In the genomic region with DNA sequence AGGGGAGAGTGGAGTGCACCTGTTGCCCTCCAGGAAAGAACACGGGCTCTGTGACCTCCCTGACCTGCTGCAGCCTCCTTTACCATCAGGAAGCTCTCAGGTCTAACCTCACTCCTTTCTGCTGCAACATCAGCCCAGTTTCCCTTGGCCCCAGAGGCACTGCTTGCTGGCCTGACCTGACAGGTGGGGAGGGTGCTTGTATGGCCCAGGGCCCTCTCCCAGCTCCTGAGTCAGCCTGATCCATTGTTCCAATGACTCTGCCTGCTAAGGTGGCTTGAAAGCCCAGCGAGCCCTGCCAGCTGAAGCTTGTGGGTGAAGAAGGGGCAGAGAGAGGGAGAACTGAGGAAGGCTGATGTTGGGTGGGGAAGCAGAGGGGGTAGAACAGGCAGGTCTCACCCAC, we compare ENCODE assay signal across 18 cellular contexts. TPM values are rescaled to one million over a fixed set of nuclear protein-coding genes. Genes with fewer than 3 reads are reported as not detected.
DNase-seq lines count a peak whose midpoint lies in the region; ATAC-seq, FAIRE-seq and TF ChIP-seq lines count a peak whose summit lies in the region.
"Had no signal": no experiment of that assay in that cellular context is flagged by ENCODE, and none has a peak within 500 bp of the region (broad histone marks: within the 10 kb centered on the region; RNA-seq: fewer than 3 reads in every experiment).

No MANE protein-coding gene starts in this region.

- H2BK20ac ChIP-seq in H1 (ENCODE audit: low read length) = no peak overlapping the region

- H3K27me3 ChIP-seq in PC-3 (ENCODE audit: low read length) (no peaks in the 10 kb centered on the region), H1 (replicated peaks in 1 of 4; ENCODE audit: control insufficient read depth in 3 of 4, extremely low read depth in 1 of 4, insufficient read depth in 3 of 4, low read length in 3 of 4) (no peaks in the 10 kb centered on the region)
- H3K27me3 ChIP-seq: SJCRH30 had no signal

- H3K9me3 Mint-ChIP-seq in type B pancreatic cell = no peaks in the 10 kb centered on the region
- H3K9me3 Mint-ChIP-seq: CD8-positive, alpha-beta memory T cell had no signal

- H3K56ac ChIP-seq in H1 (replicated peaks; ENCODE audit: insufficient read length, low read depth, low read length) = no peak overlapping the region

- no peak overlapping the region for H3K4ac ChIP-seq in H1 (replicated peaks; ENCODE audit: insufficient read length, low read depth, low read length)

- H3K79me2 ChIP-seq in PC-3 (ENCODE audit: low read length) (no peaks in the 10 kb centered on the region), H1 (ENCODE audit: control insufficient read depth in 1 of 2, insufficient read depth in 2 of 2, low read length in 2 of 2) (no peaks in the 10 kb centered on the region)

- H3F3A ChIP-seq in PC-3 (ENCODE audit: low read length, unreplicated experiment) = no peaks in the 10 kb centered on the region

- H3K23ac ChIP-seq in H1 (ENCODE audit: insufficient read length) = no peak overlapping the region

- H3K14ac ChIP-seq in H1 (ENCODE audit: insufficient read length) = no peak overlapping the region

- intact Hi-C loops in PC-3 (cut with micrococcal nuclease) = no loop called here

- H3K4me2 ChIP-seq in PC-3 (ENCODE audit: low read length) (no peak overlapping the region), H1 (ENCODE audit: insufficient read depth in 1 of 2, low read depth in 2 of 2, low read length in 2 of 2) (no peak overlapping the region)

- no peak overlapping the region for H4K5ac ChIP-seq in H1 (ENCODE audit: insufficient read length, low read depth, low read length)

- FAIRE-seq in H1 (lab: Jason Lieb, UNC) = no peak
- FAIRE-seq: K562 had no signal

- no peak for TF ChIP-seq EP300 in H1 (IDR thresholded peaks at IDR 0.05; ENCODE audit: borderline replicate concordance in 1 of 2, low read depth in 2 of 2, low read length in 2 of 2)

- no peak for TF ChIP-seq POLR2A in H1 (IDR thresholded peaks at IDR 0.05; ENCODE audit: control extremely low read depth in 1 of 2, low read depth in 2 of 2, low read length in 2 of 2)

- H2BK120ac ChIP-seq in H1 (replicated peaks; ENCODE audit: low read depth, low read length) = no peak overlapping the region

- H3K36me3 Mint-ChIP-seq in type B pancreatic cell = no peaks in the 10 kb centered on the region
- H3K36me3 Mint-ChIP-seq: CD8-positive, alpha-beta memory T cell had no signal

- 0 out of 2 replicates have a peak overlapping the region, but pooled peaks have one; percentile 65 for H4K8ac ChIP-seq in H1 (ENCODE audit: extremely low read depth, insufficient read depth, low read length)

- ATAC-seq in PC-3 (no peak), HG03139 (IDR thresholded peaks at IDR 0.05; ENCODE audit: unreplicated experiment) (no peak)
- ATAC-seq: K562 had no signal

- no peak overlapping the region for H3K4me3 ChIP-seq in PC-3 (ENCODE audit: low read length)
- H3K4me3 ChIP-seq in H1 (ENCODE audit: extremely low read depth in 1 of 4, insufficient read depth in 2 of 4, low read depth in 3 of 4, low read length in 4 of 4) = no peak overlapping the region
- H3K4me3 ChIP-seq: HAP-1, K562, SJCRH30 had no signal

- H3K9me3 ChIP-seq in PC-3 (ENCODE audit: low read length) (no peaks in the 10 kb centered on the region), H1 (ENCODE audit: insufficient read depth in 2 of 2, low read depth in 1 of 2, low read length in 1 of 2) (no peaks in the 10 kb centered on the region)
- H3K9me3 ChIP-seq: HAP-1, SJCRH30 had no signal

- H3K9ac ChIP-seq in PC-3 (ENCODE audit: low read length) (no peak overlapping the region), H1 (replicated peaks in 1 of 4; ENCODE audit: extremely low read depth in 1 of 4, low read depth in 3 of 4, low read length in 3 of 4) (no peak overlapping the region)

- H3K23me2 ChIP-seq in H1 (ENCODE audit: low read depth, low read length) = no peaks in the 10 kb centered on the region

- H3K4me1 ChIP-seq in PC-3 (ENCODE audit: insufficient read depth, low read length) = peaks cover 22% of the 10 kb centered on the region
- H3K4me1 ChIP-seq in H1 (replicated peaks in 1 of 4; ENCODE audit: control insufficient read depth in 3 of 4, insufficient read depth in 4 of 4, low read length in 3 of 4) = peaks cover 0 to 2% (median 0%) of the 10 kb centered on the region in 4 experiments; a peak in 1 of 7 replicates
- H3K4me1 ChIP-seq: HAP-1, SJCRH30 had no signal

- H2AFZ ChIP-seq in PC-3 (ENCODE audit: low read length) = no peak overlapping the region
- H2AFZ ChIP-seq in H1 (ENCODE audit: low read length) = no peak overlapping the region

- 87% methylated on average over 2 of the region's 2 CpGs; no CpG with 5 or more reads in 1 of the 2 experiments for WGBS in H1 (ENCODE audit: extremely low coverage in 1 of 2, insufficient coverage in 1 of 2, insufficient read length in 1 of 2, insufficient replicate concordance in 2 of 2, low coverage in 1 of 2, low lambda C conversion rate in 2 of 2, missing lambda C conversion rate in 1 of 2), 2 experiments

- CTCF ChIA-PET in PC-3 (lab: Charles Lee) = no interaction called here
- CTCF ChIA-PET in H1 (lab: Charles Lee; ENCODE audit: partially characterized antibody) = interaction anchor here (0.7 to 1.9 kb wide), 9 partner anchors 9 to 280 kb away, joined by 3 to 7 read pairs (median 3); no protein-coding TSS in a partner anchor

- H3K4me1 Mint-ChIP-seq in type B pancreatic cell (ENCODE audit: unreplicated experiment) = peaks cover 9% of the 10 kb centered on the region

- POLR2A ChIA-PET in PC-3 (lab: Charles Lee; ENCODE audit: unreplicated experiment) = no interaction called here
- POLR2A ChIA-PET in H1 (lab: Charles Lee; ENCODE audit: partially characterized antibody) = no interaction called here

- peak overlapping the region; percentile 22 for H3K27ac Mint-ChIP-seq in type B pancreatic cell
- H3K27ac Mint-ChIP-seq: CD8-positive, alpha-beta memory T cell had no signal

- DNase-seq in PC-3 (peak; percentile 51), H1 (ENCODE audit: low read depth in 1 of 2, low spot score in 2 of 2) (no peak), islet precursor cell (peak; percentile 74), type B pancreatic cell (ENCODE audit: extremely low spot score, unreplicated experiment) (no peak), NCI-H187 treated with DMSO at 0.1 percent for 48 hours (lab: John Stamatoyannopoulos, UW) (no peak)
- no peak for DNase-seq in activated CD4-positive, alpha-beta T cell treated with anti-CD3 and anti-CD28 coated beads, Interleukin-2, amount 50 U/mL, for 48 hours
- DNase-seq: ACHN, C1 segment of cervical spinal cord, DMS79, NCI-H1105, NCI-H2081 treated with DMSO at 0.1 percent for 48 hours, NCI-H510A, NCI-H774, SJCRH30 had no signal

- no peak overlapping the region for H4K91ac ChIP-seq in H1 (replicated peaks; ENCODE audit: insufficient read length, low read length)

- no peak overlapping the region for H2AK5ac ChIP-seq in H1 (ENCODE audit: low read depth, low read length)

- BruUV-seq in PC-3 (replicated peaks; lab: Mats Ljungman, UMichigan) = no TSS peak

- H3K18ac ChIP-seq in H1 (ENCODE audit: extremely low read depth, low read length) = no peak overlapping the region

- no peak for TF ChIP-seq RAD21 in H1 (IDR thresholded peaks at IDR 0.05 in 1 of 2, conservative IDR thresholded peaks at IDR 0.05 in 1 of 2; ENCODE audit: low read depth in 2 of 2, low read length in 2 of 2)

- peaks cover 9% of the 10 kb centered on the region for H3K27me3 Mint-ChIP-seq in type B pancreatic cell

- H3K36me3 ChIP-seq in PC-3 (ENCODE audit: low read depth, low read length) = no peaks in the 10 kb centered on the region
- no peaks in the 10 kb centered on the region for H3K36me3 ChIP-seq in H1 (ENCODE audit: control insufficient read depth in 2 of 4, insufficient read depth in 4 of 4, low read length in 3 of 4)
- H3K36me3 ChIP-seq: HAP-1, SJCRH30 had no signal

- no peak overlapping the region for H2BK5ac ChIP-seq in H1 (ENCODE audit: low read depth, low read length)

- no peak overlapping the region for H3K4me3 Mint-ChIP-seq in type B pancreatic cell
- H3K4me3 Mint-ChIP-seq: CD8-positive, alpha-beta memory T cell had no signal

- no peaks in the 10 kb centered on the region for H4K20me1 ChIP-seq in PC-3 (ENCODE audit: low read length)
- no peaks in the 10 kb centered on the region for H4K20me1 ChIP-seq in H1 (replicated peaks in 1 of 2; ENCODE audit: control insufficient read depth in 1 of 2, insufficient read depth in 2 of 2, low read length in 2 of 2)

- no peak overlapping the region for H3K27ac ChIP-seq in PC-3 (ENCODE audit: low read length)
- H3K27ac ChIP-seq in H1 (ENCODE audit: low read depth, low read length) = no peak overlapping the region
- H3K27ac ChIP-seq: SJCRH30 had no signal

- H2BK12ac ChIP-seq in H1 (ENCODE audit: low read depth, low read length) = no peak overlapping the region

- no peaks in the 10 kb centered on the region for H3K79me1 ChIP-seq in H1 (ENCODE audit: low read depth, low read length)

- no peak overlapping the region for H2BK15ac ChIP-seq in H1 (ENCODE audit: low read length)

- TF ChIP-seq CTCF in PC-3 (conservative IDR thresholded peaks at IDR 0.05; ENCODE audit: low read depth, low read length) (no peak), H1 (IDR thresholded peaks at IDR 0.05; ENCODE audit: control extremely low read depth in 1 of 3, insufficient read depth in 1 of 3, low read depth in 1 of 3, low read length in 3 of 3) (no peak), type B pancreatic cell (conservative IDR thresholded peaks at IDR 0.05) (no peak)

- H3K9me2 ChIP-seq in PC-3 (replicated peaks; ENCODE audit: low read length) = no peaks in the 10 kb centered on the region

RNA-seq across cellular contexts. Expression of a gene that starts 13.2 kb away (rescaled TPM):
- total RNA-seq in PC-3 (2014; rRNA removed) = 0.12 and 0.15 TPM in 2 replicates
- total RNA-seq in H1 (2021; fragmentation: NEBNext Ultra II Directional; extraction: Animal tissue kit (Norgen Biotek cat#: 25700)) = not detected in 2 replicates
- not detected in 2 replicates for polyA plus RNA-seq in H1 (2011; rRNA removed)
- polyA plus RNA-seq in H1 (2011; cell fraction: cytosol; rRNA removed) = not detected
- polyA plus RNA-seq in H1 (2011; cell fraction: nucleus; rRNA removed) = not detected
- not detected in 4 replicates for polyA plus RNA-seq in H1 (2012, experiment 1 of 2)
- polyA plus RNA-seq in H1 (2012, experiment 2 of 2) = not detected
- not detected for polyA plus RNA-seq in H1 (2013, experiment 1 of 2)
- not detected for polyA plus RNA-seq in H1 (2013, experiment 2 of 2)
- polyA minus RNA-seq in H1 (2011; rRNA and poly(A)+ RNA removed) = not detected in 2 replicates
- not detected for polyA minus RNA-seq in H1 (2011; cell fraction: cytosol; rRNA and poly(A)+ RNA removed)
- polyA minus RNA-seq in H1 (2011; cell fraction: nucleus; rRNA and poly(A)+ RNA removed) = not detected
- total RNA-seq in type B pancreatic cell (ENCODE audit: low replicate concordance) = 14.7 and 29.1 TPM in 2 replicates
- total RNA-seq: CD8-positive, alpha-beta memory T cell; K562; SJCRH30 had no signal
- polyA plus RNA-seq: CD8-positive, alpha-beta memory T cell; K562 had no signal

RNA-seq across cellular contexts. Expression of a gene that starts 27.9 kb away (rescaled TPM):
- total RNA-seq in PC-3 (2014; rRNA removed) = 0.46 TPM in 1 of 2 replicates, not detected in the other
- total RNA-seq in H1 (2021; fragmentation: NEBNext Ultra II Directional; extraction: Animal tissue kit (Norgen Biotek cat#: 25700)) = not detected in 2 replicates
- polyA plus RNA-seq in H1 (2011; rRNA removed) = not detected in 2 replicates
- not detected for polyA plus RNA-seq in H1 (2011; cell fraction: cytosol; rRNA removed)
- not detected for polyA plus RNA-seq in H1 (2011; cell fraction: nucleus; rRNA removed)
- not detected in 4 replicates for polyA plus RNA-seq in H1 (2012, experiment 1 of 2)
- polyA plus RNA-seq in H1 (2012, experiment 2 of 2) = not detected
- polyA plus RNA-seq in H1 (2013, experiment 1 of 2) = not detected
- polyA plus RNA-seq in H1 (2013, experiment 2 of 2) = not detected
- not detected in 2 replicates for polyA minus RNA-seq in H1 (2011; rRNA and poly(A)+ RNA removed)
- not detected for polyA minus RNA-seq in H1 (2011; cell fraction: cytosol; rRNA and poly(A)+ RNA removed)
- not detected for polyA minus RNA-seq in H1 (2011; cell fraction: nucleus; rRNA and poly(A)+ RNA removed)
- total RNA-seq in type B pancreatic cell (ENCODE audit: low replicate concordance) = not detected in 2 replicates
- total RNA-seq: CD8-positive, alpha-beta memory T cell; SJCRH30 had no signal
- polyA plus RNA-seq: CD8-positive, alpha-beta memory T cell had no signal

RNA-seq across cellular contexts. Expression of a gene that starts 42.9 kb away (rescaled TPM):
- total RNA-seq in PC-3 (2014; rRNA removed) (719 and 1,028 TPM in 2 replicates), type B pancreatic cell (ENCODE audit: low replicate concordance) (768 and 2,227 TPM in 2 replicates)
- 283 and 290 TPM in 2 replicates for total RNA-seq in H1 (2021; fragmentation: NEBNext Ultra II Directional; extraction: Animal tissue kit (Norgen Biotek cat#: 25700))
- 280 and 311 TPM in 2 replicates for polyA plus RNA-seq in H1 (2011; rRNA removed)
- 279 TPM for polyA plus RNA-seq in H1 (2011; cell fraction: cytosol; rRNA removed)
- 247 TPM for polyA plus RNA-seq in H1 (2011; cell fraction: nucleus; rRNA removed)
- polyA plus RNA-seq in H1 (2012, experiment 1 of 2) = 299 to 366 TPM (median 352 TPM) in 4 replicates
- 463 TPM for polyA plus RNA-seq in H1 (2012, experiment 2 of 2)
- 311 TPM for polyA plus RNA-seq in H1 (2013, experiment 1 of 2)
- 291 TPM for polyA plus RNA-seq in H1 (2013, experiment 2 of 2)
- 235 and 239 TPM in 2 replicates for polyA minus RNA-seq in H1 (2011; rRNA and poly(A)+ RNA removed)
- 185 TPM for polyA minus RNA-seq in H1 (2011; cell fraction: cytosol; rRNA and poly(A)+ RNA removed)
- 128 TPM for polyA minus RNA-seq in H1 (2011; cell fraction: nucleus; rRNA and poly(A)+ RNA removed)

RNA-seq across cellular contexts. Expression of a gene that starts 48.1 kb away (rescaled TPM):
- total RNA-seq in PC-3 (2014; rRNA removed) (20.7 and 23.0 TPM in 2 replicates), type B pancreatic cell (ENCODE audit: low replicate concordance) (1,276 and 3,134 TPM in 2 replicates)
- not detected in 2 replicates for total RNA-seq in H1 (2021; fragmentation: NEBNext Ultra II Directional; extraction: Animal tissue kit (Norgen Biotek cat#: 25700))
- 0.06 TPM in 1 of 2 replicates, not detected in the other for polyA plus RNA-seq in H1 (2011; rRNA removed)
- polyA plus RNA-seq in H1 (2011; cell fraction: cytosol; rRNA removed) = not detected
- not detected for polyA plus RNA-seq in H1 (2011; cell fraction: nucleus; rRNA removed)
- not detected in 4 replicates for polyA plus RNA-seq in H1 (2012, experiment 1 of 2)
- not detected for polyA plus RNA-seq in H1 (2012, experiment 2 of 2)
- 0.02 TPM for polyA plus RNA-seq in H1 (2013, experiment 1 of 2)
- not detected for polyA plus RNA-seq in H1 (2013, experiment 2 of 2)
- not detected in 2 replicates for polyA minus RNA-seq in H1 (2011; rRNA and poly(A)+ RNA removed)
- not detected for polyA minus RNA-seq in H1 (2011; cell fraction: cytosol; rRNA and poly(A)+ RNA removed)
- polyA minus RNA-seq in H1 (2011; cell fraction: nucleus; rRNA and poly(A)+ RNA removed) = not detected
- total RNA-seq: CD8-positive, alpha-beta memory T cell; K562; SJCRH30 had no signal
- polyA plus RNA-seq: CD8-positive, alpha-beta memory T cell; K562 had no signal

Comparison
In these comparisons a context has a peak if more than half of its experiments do, and no peak if none do; other contexts are left out.
1. DNase-seq: peak in PC-3 (single experiment) and islet precursor cell (single experiment); none in H1 (0 of 2), type B pancreatic cell (single experiment), NCI-H187 treated with DMSO at 0.1 percent for 48 hours (single experiment) and activated CD4-positive, alpha-beta T cell treated with anti-CD3 and anti-CD28 coated beads, Interleukin-2, amount 50 U/mL, for 48 hours (0 of 2).
2. RNA of a gene that starts 13.2 kb away (total RNA-seq): 14.7 to 29.1 TPM in type B pancreatic cell; 0.12 to 0.15 TPM in PC-3 and not detected in H1; every median in the first group is over 10 times any median in the second.